1 cellular context compared by ENCODE assay signal in the genomic region with DNA sequence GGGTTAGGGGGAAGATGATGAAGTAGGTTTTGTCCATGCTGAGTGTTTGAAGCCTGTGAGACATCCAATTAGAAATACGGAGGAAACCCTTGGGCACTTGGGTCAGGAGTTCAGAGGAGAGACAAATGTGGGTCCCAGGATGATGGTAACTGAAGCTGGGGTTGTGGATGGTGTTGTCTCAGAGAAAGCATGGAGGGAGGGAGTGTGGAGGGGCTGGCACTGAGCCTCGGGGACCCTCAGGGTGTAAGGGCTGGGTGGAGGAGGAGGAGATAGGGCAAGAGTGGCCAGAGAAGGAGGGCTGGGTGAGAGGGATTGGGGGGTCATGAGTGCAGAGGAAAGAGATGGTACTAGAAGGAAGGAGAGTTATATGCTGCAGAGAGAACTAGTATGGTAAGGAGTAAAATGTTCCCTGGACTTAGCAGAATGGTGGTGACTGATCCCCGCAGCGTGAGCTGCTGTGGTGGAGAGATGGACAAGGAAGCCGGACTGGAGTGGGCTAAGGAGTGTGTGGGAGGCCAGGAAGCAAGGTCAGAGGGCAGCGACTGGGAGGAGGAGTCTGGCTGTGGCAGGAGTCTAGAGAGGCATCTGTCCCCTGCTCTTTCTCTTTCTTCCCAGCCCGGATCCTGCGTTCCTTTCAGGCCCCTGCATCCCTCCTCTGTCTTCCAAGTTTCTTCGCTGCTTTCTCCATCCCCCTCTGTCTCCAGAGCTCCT.
TF ChIP-seq lines count a peak whose summit lies in the region.

No MANE protein-coding gene starts in this region.

TF ChIP-seq in SK-N-SH, 30 proteins besides CTCF, POLR2A, EP300 and RAD21 (continued from another document):
- TF ChIP-seq, protein P1, sequence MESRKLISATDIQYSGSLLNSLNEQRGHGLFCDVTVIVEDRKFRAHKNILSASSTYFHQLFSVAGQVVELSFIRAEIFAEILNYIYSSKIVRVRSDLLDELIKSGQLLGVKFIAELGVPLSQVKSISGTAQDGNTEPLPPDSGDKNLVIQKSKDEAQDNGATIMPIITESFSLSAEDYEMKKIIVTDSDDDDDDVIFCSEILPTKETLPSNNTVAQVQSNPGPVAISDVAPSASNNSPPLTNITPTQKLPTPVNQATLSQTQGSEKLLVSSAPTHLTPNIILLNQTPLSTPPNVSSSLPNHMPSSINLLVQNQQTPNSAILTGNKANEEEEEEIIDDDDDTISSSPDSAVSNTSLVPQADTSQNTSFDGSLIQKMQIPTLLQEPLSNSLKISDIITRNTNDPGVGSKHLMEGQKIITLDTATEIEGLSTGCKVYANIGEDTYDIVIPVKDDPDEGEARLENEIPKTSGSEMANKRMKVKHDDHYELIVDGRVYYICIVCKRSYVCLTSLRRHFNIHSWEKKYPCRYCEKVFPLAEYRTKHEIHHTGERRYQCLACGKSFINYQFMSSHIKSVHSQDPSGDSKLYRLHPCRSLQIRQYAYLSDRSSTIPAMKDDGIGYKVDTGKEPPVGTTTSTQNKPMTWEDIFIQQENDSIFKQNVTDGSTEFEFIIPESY (IDR thresholded peaks at IDR 0.05; ENCODE audit: borderline replicate concordance, low read depth) = no peak
TF ChIP-seq in SK-N-SH: peak in this region for 0.
